In the genomic region with DNA sequence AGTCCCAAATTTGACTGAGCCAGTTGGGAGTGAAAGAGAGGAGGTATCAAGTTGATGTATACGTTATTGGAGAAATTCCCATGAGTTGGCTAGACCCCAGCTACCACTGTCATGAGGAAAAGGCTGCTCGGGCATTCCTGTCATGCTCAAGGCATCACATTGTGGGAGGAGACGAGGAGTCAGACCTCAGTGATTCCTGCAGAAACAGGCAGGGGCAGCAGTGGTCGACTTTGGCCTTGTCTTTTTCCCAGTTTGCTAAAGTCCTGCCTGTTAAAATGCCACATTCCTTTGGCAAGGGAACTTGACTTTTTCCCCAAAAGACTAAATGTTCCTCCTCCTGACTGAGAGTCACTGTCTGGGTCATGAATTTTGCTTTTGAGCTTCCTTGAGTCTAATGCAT, we compare ENCODE assay signal across 15 cellular contexts.
"Had no signal": no experiment of that assay in that cellular context is flagged by ENCODE, and none has a peak within 500 bp of the region (broad histone marks: within the 10 kb centered on the region; RNA-seq: fewer than 3 reads in every experiment).

No MANE protein-coding gene starts in this region.

- H3K27ac ChIP-seq: ascending aorta, heart right ventricle, psoas muscle, suprapubic skin, upper lobe of left lung had no signal

- H3K36me3 ChIP-seq: ascending aorta, heart right ventricle, suprapubic skin, upper lobe of left lung had no signal

- H3K4me1 ChIP-seq: ascending aorta, heart right ventricle, psoas muscle, suprapubic skin, upper lobe of left lung had no signal

- H3K4me3 Mint-ChIP-seq: activated CD4-positive, alpha-beta T cell treated with anti-CD3 and anti-CD28 coated beads for 36 hours; activated CD8-positive, alpha-beta T cell treated with anti-CD3 and anti-CD28 coated beads, Interleukin-2, amount 10 ng/mL, durations not matched to agents 7 days and 5 days; activated T-helper 1 cell treated with anti-CD3 and anti-CD28 coated beads, Interleukin-12 subunit alpha, Interleukin-12 subunit beta, Interleukin-2, Interleukin-4 antibody, amounts not matched to agents 30 ng/mL and 10 ng/mL and 1 ng/mL, durations not matched to agents 14 hours and 24 hours and 36 hours; immature natural killer cell; natural killer cell treated with Interleukin-12 subunit alpha and Interleukin-12 subunit beta and Interleukin-15 and Interleukin-18, amount 100 ng/mL, for 72 hours had no signal

- H3K4me3 ChIP-seq: ascending aorta, heart right ventricle, psoas muscle, suprapubic skin, upper lobe of left lung had no signal

- H3K27me3 ChIP-seq: ascending aorta, heart right ventricle, suprapubic skin, upper lobe of left lung had no signal

- H3K27ac Mint-ChIP-seq: activated CD4-positive, alpha-beta T cell treated with anti-CD3 and anti-CD28 coated beads for 36 hours; activated CD8-positive, alpha-beta T cell treated with anti-CD3 and anti-CD28 coated beads, Interleukin-2, amount 10 ng/mL, durations not matched to agents 7 days and 5 days; activated T-helper 1 cell treated with anti-CD3 and anti-CD28 coated beads, Interleukin-12 subunit alpha, Interleukin-12 subunit beta, Interleukin-2, Interleukin-4 antibody, amounts not matched to agents 30 ng/mL and 10 ng/mL and 1 ng/mL, durations not matched to agents 14 hours and 24 hours and 36 hours; immature natural killer cell; natural killer cell treated with Interleukin-12 subunit alpha and Interleukin-12 subunit beta and Interleukin-15 and Interleukin-18, amount 100 ng/mL, for 72 hours had no signal

- H3K9me3 ChIP-seq: ascending aorta, psoas muscle, suprapubic skin, upper lobe of left lung had no signal

- H3K4me1 Mint-ChIP-seq: activated CD4-positive, alpha-beta T cell treated with anti-CD3 and anti-CD28 coated beads for 36 hours; immature natural killer cell had no signal

- H3K27me3 Mint-ChIP-seq: activated CD4-positive, alpha-beta T cell treated with anti-CD3 and anti-CD28 coated beads for 36 hours; natural killer cell treated with Interleukin-12 subunit alpha and Interleukin-12 subunit beta and Interleukin-15 and Interleukin-18, amount 100 ng/mL, for 72 hours had no signal

- DNase-seq: activated CD4-positive, alpha-beta T cell treated with anti-CD3 and anti-CD28 coated beads for 36 hours; activated CD8-positive, alpha-beta memory T cell treated with anti-CD3 and anti-CD28 coated beads, Interleukin-2, amount 50 U/mL, for 48 hours; activated CD8-positive, alpha-beta T cell treated with anti-CD3 and anti-CD28 coated beads, Interleukin-2, amount 10 ng/mL, durations not matched to agents 7 days and 5 days; activated naive CD4-positive, alpha-beta T cell; foreskin melanocyte; heart right ventricle; immature natural killer cell; psoas muscle; stimulated activated CD4-positive, alpha-beta T cell treated with anti-CD3 and anti-CD28 coated beads, Interleukin-2, amount 100 ng/mL, for 24 hours; stimulated activated naive CD4-positive, alpha-beta T cell; upper lobe of left lung had no signal

- H3K36me3 Mint-ChIP-seq: natural killer cell treated with Interleukin-12 subunit alpha and Interleukin-12 subunit beta and Interleukin-15 and Interleukin-18, amount 100 ng/mL, for 72 hours had no signal
